In genomic region chr1:66246371-66247262, GRCh38 we compare ENCODE assay signal across 17 cellular contexts.
DNase-seq lines count a peak whose midpoint lies in the region; TF ChIP-seq lines count a peak whose summit lies in the region.
"Had no signal": no experiment of that assay in that cellular context is flagged by ENCODE, and none has a peak within 500 bp of the region (broad histone marks: within the 10 kb centered on the region; RNA-seq: fewer than 3 reads in every experiment).

No MANE protein-coding gene starts in this region.

- in situ Hi-C loops in mammary epithelial cell (cut with MboI; ENCODE audit: low sequenced_read_pairs in 2 of 2): loop anchor here in 1 of 2 donors (10.0 kb wide), 1 partner anchor 292 kb away; no protein-coding TSS in a partner anchor

- peak overlapping the region; percentile 19 for H3K4me3 ChIP-seq in neural cell (ENCODE audit: low read length)
- no peak overlapping the region for H3K4me3 ChIP-seq in mammary epithelial cell (replicated peaks in 1 of 3; ENCODE audit: insufficient read depth in 1 of 3, low read depth in 2 of 3, low read length in 3 of 3)
- H3K4me3 ChIP-seq: breast epithelium, neural progenitor cell had no signal

- no peaks in the 10 kb centered on the region for H3K27me3 Mint-ChIP-seq in activated naive CD4-positive, alpha-beta T cell treated with anti-CD3 and anti-CD28 coated beads for 36 hours (ENCODE audit: low read depth)
- H3K27me3 Mint-ChIP-seq: memory B cell had no signal

- H3K4me1 ChIP-seq in mammary epithelial cell (ENCODE audit: insufficient read depth, low read length): peaks cover 11% of the 10 kb centered on the region
- H3K4me1 ChIP-seq: neural progenitor cell had no signal

- TF ChIP-seq CTCF in neural cell (IDR thresholded peaks at IDR 0.05; ENCODE audit: poor library complexity, severe bottlenecking) (no peak), mammary epithelial cell (conservative IDR thresholded peaks at IDR 0.05 in 1 of 2, IDR thresholded peaks at IDR 0.05 in 1 of 2; ENCODE audit: extremely low read depth in 1 of 2, insufficient read depth in 1 of 2, low read depth in 1 of 2, low read length in 2 of 2) (no peak)

- no peak for TF ChIP-seq EP300 in neural cell (conservative IDR thresholded peaks at IDR 0.05; ENCODE audit: poor library complexity, severe bottlenecking)

- no peak overlapping the region for H3K27ac Mint-ChIP-seq in activated naive CD4-positive, alpha-beta T cell treated with anti-CD3 and anti-CD28 coated beads for 36 hours
- H3K27ac Mint-ChIP-seq: neural progenitor cell had no signal

- H3F3A ChIP-seq in neural cell (ENCODE audit: insufficient read depth, low read length, poor library complexity, severe bottlenecking): no peaks in the 10 kb centered on the region

- intact Hi-C loops in activated naive CD4-positive, alpha-beta T cell treated with anti-CD3 and anti-CD28 coated beads for 36 hours (cut with micrococcal nuclease): loop anchor here (1.0 to 10.0 kb wide), 12 partner anchors 12 to 1182 kb away; no protein-coding TSS in a partner anchor
- intact Hi-C loops in mammary epithelial cell (cut with micrococcal nuclease): loop anchor here (10.0 kb wide), 2 partner anchors 532 to 1012 kb away; no protein-coding TSS in a partner anchor

- H3K4me2 ChIP-seq in neural cell (ENCODE audit: low read length) (peak overlapping the region; percentile 3), mammary epithelial cell (ENCODE audit: insufficient read depth, low read depth, low read length) (no peak overlapping the region)
- H3K4me2 ChIP-seq: neural progenitor cell had no signal

- peaks cover 43% of the 10 kb centered on the region for H3K4me1 Mint-ChIP-seq in activated naive CD4-positive, alpha-beta T cell treated with anti-CD3 and anti-CD28 coated beads for 36 hours (ENCODE audit: low read depth)

- H2AFZ ChIP-seq in neural cell (ENCODE audit: low read depth, low read length): no peak overlapping the region
- H2AFZ ChIP-seq in mammary epithelial cell (ENCODE audit: low read depth, low read length): no peak overlapping the region
- H2AFZ ChIP-seq: neural progenitor cell had no signal

- no peaks in the 10 kb centered on the region for H3K27me3 ChIP-seq in neural cell (ENCODE audit: insufficient read depth, low read depth, low read length)
- H3K27me3 ChIP-seq in mammary epithelial cell (ENCODE audit: insufficient read depth, low read length): peaks cover 4% of the 10 kb centered on the region
- H3K27me3 ChIP-seq: breast epithelium, neural progenitor cell had no signal

- H3K27ac ChIP-seq in angular gyrus (ENCODE audit: low read depth, low read length): peak overlapping the region; percentile 87
- peak overlapping the region; percentile 28 for H3K27ac ChIP-seq in neural cell (ENCODE audit: low read length)
- no peak overlapping the region for H3K27ac ChIP-seq in mammary epithelial cell (ENCODE audit: insufficient read depth, low read depth, low read length)
- H3K27ac ChIP-seq: breast epithelium, neural progenitor cell had no signal

- H3K36me3 ChIP-seq in neural cell (ENCODE audit: insufficient read depth, low read length) (peaks cover 5% of the 10 kb centered on the region), mammary epithelial cell (ENCODE audit: insufficient read depth, low read length) (no peaks in the 10 kb centered on the region)
- H3K36me3 ChIP-seq: breast epithelium, neural progenitor cell had no signal

- H4K20me1 ChIP-seq in neural cell (ENCODE audit: insufficient read depth) (no peaks in the 10 kb centered on the region), mammary epithelial cell (ENCODE audit: insufficient read depth, low read length) (no peaks in the 10 kb centered on the region)

- H3K79me2 ChIP-seq in neural cell (replicated peaks; ENCODE audit: insufficient read depth, low read length) (no peaks in the 10 kb centered on the region), mammary epithelial cell (ENCODE audit: insufficient read depth, low read length) (no peaks in the 10 kb centered on the region)

- no peaks in the 10 kb centered on the region for H3K36me3 Mint-ChIP-seq in activated naive CD4-positive, alpha-beta T cell treated with anti-CD3 and anti-CD28 coated beads for 36 hours (ENCODE audit: low read depth)
- H3K36me3 Mint-ChIP-seq: memory B cell had no signal

- no peaks in the 10 kb centered on the region for H3K9me3 Mint-ChIP-seq in activated naive CD4-positive, alpha-beta T cell treated with anti-CD3 and anti-CD28 coated beads for 36 hours
- H3K9me3 Mint-ChIP-seq: memory B cell, neural progenitor cell had no signal

- no peak for TF ChIP-seq RAD21 in neural cell (conservative IDR thresholded peaks at IDR 0.05)

- BruUV-seq in mammary epithelial cell (replicated peaks; lab: Mats Ljungman, UMichigan): no TSS peak

- 67% methylated on average over 9 of the region's 9 CpGs for WGBS in mammary epithelial cell (ENCODE audit: low coverage, missing lambda C conversion rate)

- H3K9me3 ChIP-seq in neural cell (ENCODE audit: low read length) (no peaks in the 10 kb centered on the region), mammary epithelial cell (replicated peaks; ENCODE audit: insufficient read depth, low read length) (no peaks in the 10 kb centered on the region)
- H3K9me3 ChIP-seq: breast epithelium had no signal

- dilution Hi-C loops in mammary epithelial cell (cut with HindIII; ENCODE audit: low sequenced_read_pairs): no loop called here

- CTCF ChIA-PET in activated naive CD4-positive, alpha-beta T cell treated with anti-CD3 and anti-CD28 coated beads for 36 hours (lab: Charles Lee): interaction anchor here (0.6 to 21.6 kb wide), 8 partner anchors 7 to 198 kb away, joined by 3 to 474 read pairs (median 6); no protein-coding TSS in a partner anchor
- CTCF ChIA-PET in mammary epithelial cell (lab: Charles Lee; ENCODE audit: low non-redundant PET): no interaction called here

- H3K9ac ChIP-seq in neural cell (ENCODE audit: low read length): no peak overlapping the region
- no peak overlapping the region for H3K9ac ChIP-seq in mammary epithelial cell (ENCODE audit: insufficient read depth, low read length)
- H3K9ac ChIP-seq: neural progenitor cell had no signal

- H3K4me3 Mint-ChIP-seq in activated naive CD4-positive, alpha-beta T cell treated with anti-CD3 and anti-CD28 coated beads for 36 hours: no peak overlapping the region
- H3K4me3 Mint-ChIP-seq: neural progenitor cell had no signal

- H3K9me2 ChIP-seq in neural cell (ENCODE audit: insufficient read depth, low read length): no peaks in the 10 kb centered on the region

- DNase-seq in activated naive CD4-positive, alpha-beta T cell treated with anti-CD3 and anti-CD28 coated beads for 36 hours: peak; percentile 25
- DNase-seq in activated naive CD4-positive, alpha-beta T cell treated with Interleukin-2 at 50 U/mL for 16 hours: no peak
- DNase-seq in NCI-H226 (peak; percentile 61), mammary epithelial cell (no peak), SIG-M5 treated with dmso at 0.1 percent for 504 hours (lab: John Stamatoyannopoulos, UW; ENCODE audit: unreplicated experiment) (no peak), NK-92 (lab: John Stamatoyannopoulos, UW; ENCODE audit: unreplicated experiment) (no peak)
- DNase-seq: activated effector memory CD4-positive, alpha-beta T cell treated with Interleukin-2 at 50 U/mL for 16 hours; Calu3; effector CD4-positive, alpha-beta T cell; islet precursor cell; Kasumi-1; NK-92 treated with Interleukin-12 subunit alpha and Interleukin-12 subunit beta, amount 100 ng/mL, for 24 hours had no signal

TF ChIP-seq in neural cell, 6 proteins besides CTCF, POLR2A, EP300 and RAD21:
- TF ChIP-seq MXI1 (conservative IDR thresholded peaks at IDR 0.05; ENCODE audit: poor library complexity, severe bottlenecking) (no peak), SMC3 (conservative IDR thresholded peaks at IDR 0.05; ENCODE audit: poor library complexity) (no peak), TAF1 (IDR thresholded peaks at IDR 0.05; ENCODE audit: low read depth) (no peak), POLR2AphosphoS5 (IDR thresholded peaks at IDR 0.05) (no peak), EZH2 (IDR thresholded peaks at IDR 0.05; ENCODE audit: borderline replicate concordance, insufficient read depth, low read length, poor library complexity, severe bottlenecking) (no peak)
- TF ChIP-seq, protein P1, sequence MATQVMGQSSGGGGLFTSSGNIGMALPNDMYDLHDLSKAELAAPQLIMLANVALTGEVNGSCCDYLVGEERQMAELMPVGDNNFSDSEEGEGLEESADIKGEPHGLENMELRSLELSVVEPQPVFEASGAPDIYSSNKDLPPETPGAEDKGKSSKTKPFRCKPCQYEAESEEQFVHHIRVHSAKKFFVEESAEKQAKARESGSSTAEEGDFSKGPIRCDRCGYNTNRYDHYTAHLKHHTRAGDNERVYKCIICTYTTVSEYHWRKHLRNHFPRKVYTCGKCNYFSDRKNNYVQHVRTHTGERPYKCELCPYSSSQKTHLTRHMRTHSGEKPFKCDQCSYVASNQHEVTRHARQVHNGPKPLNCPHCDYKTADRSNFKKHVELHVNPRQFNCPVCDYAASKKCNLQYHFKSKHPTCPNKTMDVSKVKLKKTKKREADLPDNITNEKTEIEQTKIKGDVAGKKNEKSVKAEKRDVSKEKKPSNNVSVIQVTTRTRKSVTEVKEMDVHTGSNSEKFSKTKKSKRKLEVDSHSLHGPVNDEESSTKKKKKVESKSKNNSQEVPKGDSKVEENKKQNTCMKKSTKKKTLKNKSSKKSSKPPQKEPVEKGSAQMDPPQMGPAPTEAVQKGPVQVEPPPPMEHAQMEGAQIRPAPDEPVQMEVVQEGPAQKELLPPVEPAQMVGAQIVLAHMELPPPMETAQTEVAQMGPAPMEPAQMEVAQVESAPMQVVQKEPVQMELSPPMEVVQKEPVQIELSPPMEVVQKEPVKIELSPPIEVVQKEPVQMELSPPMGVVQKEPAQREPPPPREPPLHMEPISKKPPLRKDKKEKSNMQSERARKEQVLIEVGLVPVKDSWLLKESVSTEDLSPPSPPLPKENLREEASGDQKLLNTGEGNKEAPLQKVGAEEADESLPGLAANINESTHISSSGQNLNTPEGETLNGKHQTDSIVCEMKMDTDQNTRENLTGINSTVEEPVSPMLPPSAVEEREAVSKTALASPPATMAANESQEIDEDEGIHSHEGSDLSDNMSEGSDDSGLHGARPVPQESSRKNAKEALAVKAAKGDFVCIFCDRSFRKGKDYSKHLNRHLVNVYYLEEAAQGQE (IDR thresholded peaks at IDR 0.05; ENCODE audit: borderline replicate concordance): no peak

Comparison
In these comparisons a context has a peak if more than half of its experiments do, and no peak if none do; other contexts are left out.
1. DNase-seq: peak in activated naive CD4-positive, alpha-beta T cell treated with anti-CD3 and anti-CD28 coated beads for 36 hours (single experiment) and NCI-H226 (single experiment); none in activated naive CD4-positive, alpha-beta T cell treated with Interleukin-2 at 50 U/mL for 16 hours (single experiment), mammary epithelial cell (single experiment), SIG-M5 treated with dmso at 0.1 percent for 504 hours (single experiment) and NK-92 (single experiment).